In the genomic region with DNA sequence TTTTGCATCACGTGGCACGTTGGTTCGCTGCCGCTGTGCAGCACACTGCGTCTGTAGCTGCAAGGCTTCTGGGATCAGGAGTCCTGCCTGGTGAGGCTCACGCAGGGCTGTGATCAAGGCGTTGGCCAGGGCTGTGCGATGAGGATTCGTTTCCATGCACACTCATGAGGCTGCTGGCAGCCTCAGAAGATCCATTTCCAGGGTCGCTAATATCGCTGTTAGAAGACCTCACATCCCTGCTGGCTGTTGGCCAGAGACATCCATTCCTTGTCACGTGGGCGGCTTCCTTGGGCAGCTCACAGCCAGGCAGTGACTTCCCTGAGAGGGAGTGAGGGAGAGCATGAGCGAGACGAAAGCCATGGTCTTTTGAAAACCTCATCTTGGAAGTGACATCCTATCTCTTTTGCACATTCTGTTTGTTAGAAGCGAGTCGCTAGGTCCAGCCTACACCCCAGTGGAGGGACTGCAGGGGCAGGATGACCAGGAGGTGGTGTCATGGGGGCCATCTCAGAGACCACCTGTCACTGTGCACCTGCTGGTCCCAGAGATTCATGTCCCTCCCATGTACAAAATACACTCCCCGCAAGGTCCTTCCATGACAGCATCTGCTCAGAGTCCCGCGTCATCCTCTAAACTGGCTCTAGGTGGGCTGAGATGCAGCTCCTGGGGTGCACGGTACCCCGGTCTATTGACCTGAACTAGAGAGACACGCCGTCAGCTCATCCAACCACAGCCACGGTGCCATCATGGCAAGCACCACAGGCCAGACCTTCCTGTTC, we compare ENCODE assay signal across 10 cellular contexts.
DNase-seq lines count a peak whose midpoint lies in the region; ATAC-seq and TF ChIP-seq lines count a peak whose summit lies in the region.
"Had no signal": no experiment of that assay in that cellular context is flagged by ENCODE, and none has a peak within 500 bp of the region (broad histone marks: within the 10 kb centered on the region; RNA-seq: fewer than 3 reads in every experiment).

No MANE protein-coding gene starts in this region.

- peak overlapping the region; percentile 8 for H3K27ac ChIP-seq in stomach smooth muscle (ENCODE audit: low read length)
- H3K27ac ChIP-seq: suprapubic skin had no signal

- H3K36me3 ChIP-seq in stomach smooth muscle (ENCODE audit: control insufficient read depth in 2 of 2, insufficient read depth in 2 of 2, low read length in 2 of 2): no peaks in the 10 kb centered on the region
- H3K36me3 ChIP-seq: suprapubic skin had no signal

- in situ Hi-C loops in astrocyte of the spinal cord (cut with HindIII; ENCODE audit: low sequenced_read_pairs): no loop called here

- ATAC-seq in GM21723 (IDR thresholded peaks at IDR 0.05; ENCODE audit: unreplicated experiment) (no peak), GM21717 (IDR thresholded peaks at IDR 0.05; ENCODE audit: unreplicated experiment) (no peak)

- H3K9me3 ChIP-seq in stomach smooth muscle (ENCODE audit: control insufficient read depth in 2 of 2, low read length in 2 of 2): no peaks in the 10 kb centered on the region
- H3K9me3 ChIP-seq: suprapubic skin had no signal

- H3K4me3 ChIP-seq in astrocyte of the spinal cord (ENCODE audit: low read depth, low read length) (no peak overlapping the region), stomach smooth muscle (ENCODE audit: low read length in 2 of 2) (peak overlapping the region; percentile 70 to 74)
- H3K4me3 ChIP-seq: suprapubic skin had no signal

- no peaks in the 10 kb centered on the region for H3K27me3 ChIP-seq in stomach smooth muscle (ENCODE audit: control insufficient read depth in 1 of 2, insufficient read depth in 2 of 2, low read length in 2 of 2)
- H3K27me3 ChIP-seq: suprapubic skin had no signal

- H3K4me1 ChIP-seq in stomach smooth muscle (ENCODE audit: control insufficient read depth, insufficient read depth, low read length): peaks cover 31% of the 10 kb centered on the region

- peak overlapping the region; percentile 18 to 47 for H3K9ac ChIP-seq in stomach smooth muscle (ENCODE audit: low read length in 2 of 2)

- TF ChIP-seq CTCF in astrocyte of the spinal cord (IDR thresholded peaks at IDR 0.05; ENCODE audit: low read depth, low read length): no peak

- DNase-seq in NCI-H524 (lab: John Stamatoyannopoulos, UW) (peak; percentile 23 to 42), NCI-H524 treated with DMSO at 0.1 percent for 48 hours (lab: John Stamatoyannopoulos, UW) (no peak), astrocyte of the spinal cord (ENCODE audit: low read depth, low spot score) (peak; percentile 36), iris pigment epithelial cell (ENCODE audit: low read depth) (peak; percentile 22)
- no peak for DNase-seq in activated CD4-positive, alpha-beta T cell treated with anti-CD3 and anti-CD28 coated beads for 4 hours
- DNase-seq: activated naive CD8-positive, alpha-beta T cell treated with anti-CD3 and anti-CD28 coated beads, Interleukin-2, amount 10 ng/mL, durations not matched to agents 7 days and 5 days had no signal

Comparison
In these comparisons a context has a peak if more than half of its experiments do, and no peak if none do; other contexts are left out.
1. DNase-seq: peak in NCI-H524 (2 of 2), astrocyte of the spinal cord (single experiment) and iris pigment epithelial cell (single experiment); none in NCI-H524 treated with DMSO at 0.1 percent for 48 hours (single experiment) and activated CD4-positive, alpha-beta T cell treated with anti-CD3 and anti-CD28 coated beads for 4 hours (0 of 2).